Comparison of ENCODE assay signal across 16 cellular contexts in genomic region chr20:63967330-63968135, GRCh38. TPM values are rescaled to one million over a fixed set of nuclear protein-coding genes. Genes with fewer than 3 reads are reported as not detected.
DNase-seq lines count a peak whose midpoint lies in the region; ATAC-seq and TF ChIP-seq lines count a peak whose summit lies in the region.
"Had no signal": no experiment of that assay in that cellular context is flagged by ENCODE, and none has a peak within 500 bp of the region (broad histone marks: within the 10 kb centered on the region; RNA-seq: fewer than 3 reads in every experiment).

No MANE protein-coding gene starts in this region.

- H3K9ac ChIP-seq in SK-N-SH (peak overlapping the region; percentile 83; the same call in 1 of the 2 replicates), trophoblast cell (ENCODE audit: low read length) (no peak overlapping the region)

- no peak overlapping the region for H3K4me3 ChIP-seq in SK-N-SH (ENCODE audit: low read depth in 2 of 2, low read length in 1 of 2)
- H3K4me3 ChIP-seq in RWPE2 (ENCODE audit: severe bottlenecking) = no peak overlapping the region
- H3K4me3 ChIP-seq in trophoblast cell (ENCODE audit: low read depth, low read length) = no peak overlapping the region
- H3K4me3 ChIP-seq: psoas muscle had no signal

- H3K9me3 ChIP-seq in SK-N-SH (no peaks in the 10 kb centered on the region), RWPE2 (ENCODE audit: severe bottlenecking) (no peaks in the 10 kb centered on the region), trophoblast cell (ENCODE audit: insufficient read depth, low read depth, low read length) (peaks cover 49% of the 10 kb centered on the region)
- H3K9me3 ChIP-seq: psoas muscle, tibial artery had no signal

- no peak overlapping the region for H4K12ac ChIP-seq in trophoblast cell (ENCODE audit: low read depth, low read length)

- H3K79me2 ChIP-seq in SK-N-SH (ENCODE audit: insufficient read depth) = peaks cover 15% of the 10 kb centered on the region
- peaks cover 7% of the 10 kb centered on the region for H3K79me2 ChIP-seq in trophoblast cell (ENCODE audit: control insufficient read depth, insufficient read depth, low read length, poor library complexity)

- no peak overlapping the region for H3K14ac ChIP-seq in trophoblast cell (ENCODE audit: low read length)

- no peak overlapping the region; the same call in 1 of the 2 replicates for H3K4me2 ChIP-seq in SK-N-SH
- H3K4me2 ChIP-seq in trophoblast cell (ENCODE audit: low read length) = no peak overlapping the region

- H3K36me3 ChIP-seq in SK-N-SH (replicated peaks in 1 of 2; ENCODE audit: control insufficient read depth in 1 of 2, insufficient read depth in 2 of 2, low read length in 1 of 2) (peaks cover 0 to 43% of the 10 kb centered on the region in 2 experiments), RWPE2 (ENCODE audit: low read depth) (peaks cover 38% of the 10 kb centered on the region), trophoblast cell (ENCODE audit: control insufficient read depth in 1 of 2, insufficient read depth in 2 of 2, low read length in 2 of 2) (peaks cover 43 to 47% of the 10 kb centered on the region in 2 experiments)

- no peak for TF ChIP-seq CTCF in SK-N-SH (IDR thresholded peaks at IDR 0.05)
- no peak for TF ChIP-seq CTCF in RWPE2 (IDR thresholded peaks at IDR 0.05; ENCODE audit: poor library complexity, severe bottlenecking)
- TF ChIP-seq CTCF in osteocyte (IDR thresholded peaks at IDR 0.05) = no peak
- TF ChIP-seq CTCF in GM10266 (IDR thresholded peaks at IDR 0.05; ENCODE audit: control insufficient read depth, insufficient read depth, low read depth, missing control alignments) = no peak

- H3K9me2 ChIP-seq in SK-N-SH = no peaks in the 10 kb centered on the region

- H2AFZ ChIP-seq in SK-N-SH (ENCODE audit: low read depth) (no peak overlapping the region), trophoblast cell (ENCODE audit: insufficient read depth, low read length, poor library complexity) (no peak overlapping the region)

- no peak overlapping the region for H4K91ac ChIP-seq in trophoblast cell (ENCODE audit: low read depth, low read length)

- ATAC-seq in SK-N-SH treated with all-trans-retinoic acid at 6 μM for 48 hours (no peak), RWPE2 (ENCODE audit: low read depth) (no peak), left cardiac atrium (no peak)
- ATAC-seq: psoas muscle had no signal

- H3F3A ChIP-seq in SK-N-SH (replicated peaks; ENCODE audit: insufficient read depth) = no peaks in the 10 kb centered on the region

- no peak overlapping the region for H3K27ac Mint-ChIP-seq in osteocyte (ENCODE audit: unreplicated experiment)

- H2AK5ac ChIP-seq in trophoblast cell (ENCODE audit: low read length) = no peak overlapping the region

- no peak for TF ChIP-seq EP300 in SK-N-SH (IDR thresholded peaks at IDR 0.05; ENCODE audit: borderline replicate concordance in 1 of 2, low read depth in 1 of 2, low read length in 1 of 2)

- H3K27me3 ChIP-seq in SK-N-SH (ENCODE audit: insufficient read depth) (no peaks in the 10 kb centered on the region), RWPE2 (ENCODE audit: insufficient read depth, poor library complexity, severe bottlenecking) (no peaks in the 10 kb centered on the region), trophoblast cell (ENCODE audit: insufficient read depth, low read length) (no peaks in the 10 kb centered on the region)
- H3K27me3 ChIP-seq: tibial artery had no signal

- no peak overlapping the region; a peak in 1 of 4 replicates for H3K27ac ChIP-seq in SK-N-SH (ENCODE audit: low read depth in 2 of 2, low read length in 1 of 2)
- H3K27ac ChIP-seq in RWPE2 (ENCODE audit: poor library complexity, severe bottlenecking) = no peak overlapping the region
- no peak overlapping the region for H3K27ac ChIP-seq in trophoblast cell (ENCODE audit: low read depth, low read length)
- H3K27ac ChIP-seq: psoas muscle had no signal

- H3K36me3 Mint-ChIP-seq in osteocyte (ENCODE audit: unreplicated experiment) = peaks cover 2% of the 10 kb centered on the region
- H3K36me3 Mint-ChIP-seq: immature natural killer cell had no signal

- no peak overlapping the region for H3K23ac ChIP-seq in trophoblast cell (ENCODE audit: low read length)

- WGBS in SK-N-SH (ENCODE audit: low lambda C conversion rate) = 87% methylated on average over 20 of the region's 28 CpGs
- no CpG with 5 or more reads among the region's 28 CpGs for WGBS in trophoblast cell (ENCODE audit: extremely low coverage, insufficient coverage, insufficient read length)

- no peak for TF ChIP-seq RAD21 in SK-N-SH (IDR thresholded peaks at IDR 0.05; ENCODE audit: low read length)

- no peaks in the 10 kb centered on the region for H3K27me3 Mint-ChIP-seq in osteocyte (ENCODE audit: unreplicated experiment)
- H3K27me3 Mint-ChIP-seq: CD4-positive, CD25-positive, alpha-beta regulatory T cell had no signal

- POLR2A ChIA-PET in SK-N-SH (lab: Yijun Ruan, JAX) = no interaction called here

- H2BK12ac ChIP-seq in trophoblast cell (ENCODE audit: low read length) = no peak overlapping the region

- CTCF ChIA-PET in SK-N-SH (lab: Yijun Ruan, JAX) = no interaction called here

- H3K18ac ChIP-seq in trophoblast cell (ENCODE audit: low read length) = no peak overlapping the region

- intact Hi-C loops in left cardiac atrium (cut with DNase I) = no loop called here

- peak overlapping the region; percentile 78 for H3K4me3 Mint-ChIP-seq in osteocyte (ENCODE audit: unreplicated experiment)

- DNase-seq in SK-N-SH (no peak), RWPE2 (ENCODE audit: low spot score) (peak; percentile 84), left cardiac atrium (peak; percentile 26), osteocyte (ENCODE audit: extremely low spot score, unreplicated experiment) (no peak), trophoblast cell (no peak), GM10266 (ENCODE audit: extremely low spot score) (no peak), hypothalamus (lab: John Stamatoyannopoulos, UW) (no peak)
- DNase-seq: activated effector memory CD4-positive, alpha-beta T cell treated with anti-CD3 and anti-CD28 coated beads, Interleukin-2, amount 50 U/mL, for 16 hours; CD4-positive, CD25-positive, alpha-beta regulatory T cell; effector CD8-positive, alpha-beta T cell; immature natural killer cell; NCI-H2081 treated with DMSO at 0.1 percent for 48 hours; NCI-H69 had no signal

- no peaks in the 10 kb centered on the region for H3K9me3 Mint-ChIP-seq in osteocyte (ENCODE audit: unreplicated experiment)
- H3K9me3 Mint-ChIP-seq: immature natural killer cell had no signal

- no peak overlapping the region for H2BK5ac ChIP-seq in trophoblast cell (ENCODE audit: low read depth, low read length, poor library complexity)

- H4K8ac ChIP-seq in trophoblast cell (ENCODE audit: low read depth, low read length) = no peak overlapping the region

- H4K20me1 ChIP-seq in SK-N-SH (ENCODE audit: insufficient read depth) = no peaks in the 10 kb centered on the region

- peaks cover 7 to 16% of the 10 kb centered on the region in 2 experiments; a peak in 2 of 4 replicates for H3K4me1 ChIP-seq in SK-N-SH (ENCODE audit: control insufficient read depth in 1 of 2, insufficient read depth in 2 of 2, low read depth in 1 of 2, low read length in 1 of 2)
- no peaks in the 10 kb centered on the region for H3K4me1 ChIP-seq in RWPE2 (ENCODE audit: insufficient read depth, poor library complexity, severe bottlenecking)
- H3K4me1 ChIP-seq in trophoblast cell (ENCODE audit: control insufficient read depth in 1 of 2, insufficient read depth in 2 of 2, low read length in 2 of 2) = peaks cover 6 to 10% of the 10 kb centered on the region in 2 experiments

- H3K4me1 Mint-ChIP-seq in osteocyte (ENCODE audit: unreplicated experiment) = peaks cover 8% of the 10 kb centered on the region

- H3K79me1 ChIP-seq in trophoblast cell (ENCODE audit: low read length) = peaks cover 8% of the 10 kb centered on the region

- no peak overlapping the region for H2BK120ac ChIP-seq in trophoblast cell (ENCODE audit: insufficient read depth, low read length, poor library complexity)

- no peak overlapping the region for H3K4ac ChIP-seq in trophoblast cell (ENCODE audit: low read depth, low read length)

TF ChIP-seq in SK-N-SH treated with all-trans-retinoic acid at 6 μM for 48 hours, 23 proteins besides CTCF, POLR2A, EP300 and RAD21 (continues in another document):
- no peak for TF ChIP-seq ZNF8 (CRISPR knock-in tag; IDR thresholded peaks at IDR 0.05)
- TF ChIP-seq GLIS3 (CRISPR knock-in tag; IDR thresholded peaks at IDR 0.05) = no peak
- TF ChIP-seq PPARA (CRISPR knock-in tag; IDR thresholded peaks at IDR 0.05; ENCODE audit: borderline replicate concordance) = no peak
- TF ChIP-seq, protein P1, sequence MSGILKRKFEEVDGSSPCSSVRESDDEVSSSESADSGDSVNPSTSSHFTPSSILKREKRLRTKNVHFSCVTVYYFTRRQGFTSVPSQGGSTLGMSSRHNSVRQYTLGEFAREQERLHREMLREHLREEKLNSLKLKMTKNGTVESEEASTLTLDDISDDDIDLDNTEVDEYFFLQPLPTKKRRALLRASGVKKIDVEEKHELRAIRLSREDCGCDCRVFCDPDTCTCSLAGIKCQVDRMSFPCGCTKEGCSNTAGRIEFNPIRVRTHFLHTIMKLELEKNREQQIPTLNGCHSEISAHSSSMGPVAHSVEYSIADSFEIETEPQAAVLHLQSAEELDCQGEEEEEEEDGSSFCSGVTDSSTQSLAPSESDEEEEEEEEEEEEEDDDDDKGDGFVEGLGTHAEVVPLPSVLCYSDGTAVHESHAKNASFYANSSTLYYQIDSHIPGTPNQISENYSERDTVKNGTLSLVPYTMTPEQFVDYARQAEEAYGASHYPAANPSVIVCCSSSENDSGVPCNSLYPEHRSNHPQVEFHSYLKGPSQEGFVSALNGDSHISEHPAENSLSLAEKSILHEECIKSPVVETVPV (CRISPR knock-in tag; IDR thresholded peaks at IDR 0.05) = no peak

RNA-seq across cellular contexts. Expression of gene ZNF512B, which starts 2.2 kb away (rescaled TPM):
- 10.4 and 11.8 TPM in 2 replicates for polyA plus RNA-seq in SK-N-SH (2012; rRNA removed)
- polyA plus RNA-seq in SK-N-SH (2012; cell fraction: cytosol; rRNA removed) = 5.1 and 8.4 TPM in 2 replicates
- 43.8 and 50.5 TPM in 2 replicates for polyA plus RNA-seq in SK-N-SH (2012; cell fraction: nucleus; rRNA removed)
- total RNA-seq in left cardiac atrium (10 to 100 TPM; 11.7 to 14.5 TPM), osteocyte (39.7 and 40.9 TPM in 2 replicates)
- 7.5 and 7.8 TPM in 2 replicates for polyA plus RNA-seq in trophoblast cell (2013)

RNA-seq across cellular contexts. Expression of gene UCKL1, which starts 11.3 kb away (rescaled TPM):
- 70.3 and 71.6 TPM in 2 replicates for polyA plus RNA-seq in SK-N-SH (2012; rRNA removed)
- polyA plus RNA-seq in SK-N-SH (2012; cell fraction: cytosol; rRNA removed) = 25.9 and 43.7 TPM in 2 replicates
- polyA plus RNA-seq in SK-N-SH (2012; cell fraction: nucleus; rRNA removed) = 214 and 226 TPM in 2 replicates
- total RNA-seq in left cardiac atrium (10 to 100 TPM; 30.8 to 32.4 TPM), osteocyte (35.5 and 35.9 TPM in 2 replicates)
- 28.2 and 30.1 TPM in 2 replicates for polyA plus RNA-seq in trophoblast cell (2013)

RNA-seq across cellular contexts. Expression of gene SAMD10, which starts 11.9 kb away (rescaled TPM):
- 11.0 and 11.6 TPM in 2 replicates for polyA plus RNA-seq in SK-N-SH (2012; rRNA removed)
- 3.8 and 5.8 TPM in 2 replicates for polyA plus RNA-seq in SK-N-SH (2012; cell fraction: cytosol; rRNA removed)
- polyA plus RNA-seq in SK-N-SH (2012; cell fraction: nucleus; rRNA removed) = 72.3 and 82.0 TPM in 2 replicates
- 1 to 10 TPM; 2.7 to 3.8 TPM for total RNA-seq in left cardiac atrium
- total RNA-seq in osteocyte = 3.5 and 3.7 TPM in 2 replicates
- 4.3 and 4.5 TPM in 2 replicates for polyA plus RNA-seq in trophoblast cell (2013)

RNA-seq across cellular contexts. Expression of gene PRPF6, which starts 13.4 kb away (rescaled TPM):
- 50.1 and 59.1 TPM in 2 replicates for polyA plus RNA-seq in SK-N-SH (2012; rRNA removed)
- polyA plus RNA-seq in SK-N-SH (2012; cell fraction: cytosol; rRNA removed) = 38.8 and 45.4 TPM in 2 replicates
- polyA plus RNA-seq in SK-N-SH (2012; cell fraction: nucleus; rRNA removed) = 62.1 and 68.6 TPM in 2 replicates
- total RNA-seq in left cardiac atrium (10 to 100 TPM; 38.8 to 43.9 TPM), osteocyte (68.3 and 71.9 TPM in 2 replicates)
- 45.4 and 45.8 TPM in 2 replicates for polyA plus RNA-seq in trophoblast cell (2013)

Comparison
In these comparisons a context has a peak if more than half of its experiments do, and no peak if none do; other contexts are left out.
1. DNase-seq: peak in RWPE2 (single experiment) and left cardiac atrium (single experiment); none in SK-N-SH (single experiment), osteocyte (single experiment), trophoblast cell (0 of 2), GM10266 (single experiment) and hypothalamus (0 of 51).